Comparison of ENCODE assay signal across 1 cellular context in genomic region chr5:148393390-148393741, GRCh38.
TF ChIP-seq lines count a peak whose summit lies in the region.

No MANE protein-coding gene starts in this region.

TF ChIP-seq in H1, 55 proteins besides CTCF, POLR2A, EP300 and RAD21 (continued from another document):
- TF ChIP-seq CHD7 (IDR thresholded peaks at IDR 0.05; ENCODE audit: insufficient replicate concordance, low read length) (no peak), MAFK (IDR thresholded peaks at IDR 0.05; ENCODE audit: low read depth, low read length) (no peak), JUND (IDR thresholded peaks at IDR 0.05; ENCODE audit: low read length) (peak; percentile 40; the same call in 1 of the 2 replicates), NANOG (IDR thresholded peaks at IDR 0.05; ENCODE audit: insufficient read depth, low read depth, low read length, poor library complexity, severe bottlenecking) (peak; percentile 20), RXRA (IDR thresholded peaks at IDR 0.05; ENCODE audit: insufficient read depth, low read depth, low read length) (no peak), SIX5 (IDR thresholded peaks at IDR 0.05; ENCODE audit: low read depth, low read length) (no peak)
